In the genomic region with DNA sequence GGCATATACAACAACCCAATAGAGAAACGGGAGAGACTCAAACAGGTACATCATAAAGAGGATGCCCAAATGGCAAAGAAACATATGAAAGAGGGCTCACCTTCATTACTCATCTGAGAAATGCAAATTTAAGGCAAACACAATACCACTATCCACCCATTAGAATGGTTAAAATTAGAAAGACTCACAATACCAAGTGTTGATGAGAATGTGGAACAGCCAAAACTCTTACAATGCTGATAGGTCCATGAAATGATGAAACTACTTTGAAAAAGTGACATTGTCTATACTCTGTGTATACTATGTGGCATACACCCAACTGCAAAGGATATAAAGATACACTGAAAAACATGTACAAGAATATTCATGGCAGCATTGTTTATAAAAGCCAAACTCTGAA, we compare ENCODE assay signal across 3 cellular contexts.
"Had no signal": no experiment of that assay in that cellular context is flagged by ENCODE, and none has a peak within 500 bp of the region (broad histone marks: within the 10 kb centered on the region; RNA-seq: fewer than 3 reads in every experiment).

No MANE protein-coding gene starts in this region.

- H3K4me3 ChIP-seq: GM12878 had no signal

- DNase-seq: GDM1, GF-D8 had no signal

- ATAC-seq: GM12878 had no signal
